13 cellular contexts compared by ENCODE assay signal in genomic region chr12:3336606-3337311, GRCh38.
DNase-seq lines count a peak whose midpoint lies in the region; FAIRE-seq and TF ChIP-seq lines count a peak whose summit lies in the region.
"Had no signal": no experiment of that assay in that cellular context is flagged by ENCODE, and none has a peak within 500 bp of the region (broad histone marks: within the 10 kb centered on the region; RNA-seq: fewer than 3 reads in every experiment).

No MANE protein-coding gene starts in this region.

- TF ChIP-seq CTCF in neural progenitor cell (IDR thresholded peaks at IDR 0.05) = no peak

- no peak overlapping the region for H3K9ac ChIP-seq in neural progenitor cell

- H3K27me3 Mint-ChIP-seq in neural progenitor cell (ENCODE audit: insufficient read depth, low read depth) = peaks cover 11% of the 10 kb centered on the region
- peaks cover 10% of the 10 kb centered on the region for H3K27me3 Mint-ChIP-seq in activated naive CD8-positive, alpha-beta T cell treated with anti-CD3 and anti-CD28 coated beads for 36 hours

- no peak overlapping the region; the same call in 1 of the 2 replicates for H3K27ac ChIP-seq in SJSA1
- H3K27ac ChIP-seq in neural progenitor cell = no peak overlapping the region

- peak overlapping the region; percentile 12 for H3K4me3 Mint-ChIP-seq in neural progenitor cell
- H3K4me3 Mint-ChIP-seq in activated naive CD8-positive, alpha-beta T cell treated with anti-CD3 and anti-CD28 coated beads for 36 hours = no peak overlapping the region
- H3K4me3 Mint-ChIP-seq: immature natural killer cell; T-helper 1 cell treated with Interleukin-12 subunit alpha and Interleukin-12 subunit beta and Interleukin-4 antibody, amounts not matched to agents 30 μg/mL and 1 μg/mL, for 36 hours had no signal

- FAIRE-seq in frontal cortex (lab: Jason Lieb, UNC) = peak; percentile 52
- FAIRE-seq: endothelial cell of umbilical vein had no signal

- peak overlapping the region; percentile 57 for H2AFZ ChIP-seq in neural progenitor cell (replicated peaks)

- H3K36me3 ChIP-seq in SJSA1 (no peaks in the 10 kb centered on the region), neural progenitor cell (no peaks in the 10 kb centered on the region)

- H3K79me2 ChIP-seq in neural progenitor cell (ENCODE audit: low read depth) = no peaks in the 10 kb centered on the region

- H3K27me3 ChIP-seq in SJSA1 (replicated peaks) (peaks cover 6% of the 10 kb centered on the region; the same call in 1 of the 2 replicates), neural progenitor cell (no peaks in the 10 kb centered on the region)

- peak overlapping the region; percentile 59 for H3K4me2 ChIP-seq in neural progenitor cell

- H3K36me3 Mint-ChIP-seq in neural progenitor cell = no peaks in the 10 kb centered on the region
- no peaks in the 10 kb centered on the region for H3K36me3 Mint-ChIP-seq in activated naive CD8-positive, alpha-beta T cell treated with anti-CD3 and anti-CD28 coated beads for 36 hours
- H3K36me3 Mint-ChIP-seq: immature natural killer cell had no signal

- H3F3A ChIP-seq in neural progenitor cell (ENCODE audit: low read depth) = peaks cover 18% of the 10 kb centered on the region

- peak overlapping the region; percentile 81 for H3K27ac Mint-ChIP-seq in neural progenitor cell
- no peak overlapping the region for H3K27ac Mint-ChIP-seq in activated naive CD8-positive, alpha-beta T cell treated with anti-CD3 and anti-CD28 coated beads for 36 hours
- H3K27ac Mint-ChIP-seq: immature natural killer cell; T-helper 1 cell treated with Interleukin-12 subunit alpha and Interleukin-12 subunit beta and Interleukin-4 antibody, amounts not matched to agents 30 μg/mL and 1 μg/mL, for 36 hours had no signal

- H3K4me3 ChIP-seq in SJSA1 (no peak overlapping the region), neural progenitor cell (no peak overlapping the region)

- peaks cover 55% of the 10 kb centered on the region for H3K4me1 Mint-ChIP-seq in neural progenitor cell
- H3K4me1 Mint-ChIP-seq in activated naive CD8-positive, alpha-beta T cell treated with anti-CD3 and anti-CD28 coated beads for 36 hours = no peaks in the 10 kb centered on the region
- H3K4me1 Mint-ChIP-seq: immature natural killer cell had no signal

- H3K9me3 ChIP-seq in SJSA1 (replicated peaks) (no peaks in the 10 kb centered on the region), neural progenitor cell (ENCODE audit: low read depth) (no peaks in the 10 kb centered on the region)

- peak; percentile 91 for DNase-seq in Ammon's horn (ENCODE audit: low spot score)
- DNase-seq in SJSA1 (ENCODE audit: low read depth in 1 of 2, low spot score in 2 of 2) = peak; percentile 81 to 85
- peak; percentile 54 to 61 for DNase-seq in frontal cortex (ENCODE audit: low spot score in 2 of 2)
- DNase-seq in neural progenitor cell (ENCODE audit: low spot score) = peak; percentile 57
- DNase-seq in activated naive CD4-positive, alpha-beta T cell treated with anti-CD3 and anti-CD28 coated beads, Interleukin-2, amount 50 U/mL, for 16 hours = no peak
- DNase-seq in activated naive CD8-positive, alpha-beta T cell treated with anti-CD3 and anti-CD28 coated beads for 36 hours = no peak
- DNase-seq in amniotic stem cell (lab: John Stamatoyannopoulos, UW) = no peak
- DNase-seq in NCI-H2171 (lab: John Stamatoyannopoulos, UW) = no peak
- DNase-seq: immature natural killer cell; NCI-H1105 treated with DMSO at 0.1 percent for 48 hours; stimulated activated CD4-positive, alpha-beta T cell treated with anti-CD3 and anti-CD28 coated beads, Interleukin-4, amount 100 ng/mL, for 4 hours had no signal

- H3K9me3 Mint-ChIP-seq in neural progenitor cell = peaks cover 3% of the 10 kb centered on the region
- no peaks in the 10 kb centered on the region for H3K9me3 Mint-ChIP-seq in activated naive CD8-positive, alpha-beta T cell treated with anti-CD3 and anti-CD28 coated beads for 36 hours
- H3K9me3 Mint-ChIP-seq: immature natural killer cell; T-helper 1 cell treated with Interleukin-12 subunit alpha and Interleukin-12 subunit beta and Interleukin-4 antibody, amounts not matched to agents 30 μg/mL and 1 μg/mL, for 36 hours had no signal

- H4K20me1 ChIP-seq in neural progenitor cell (ENCODE audit: low read depth) = no peaks in the 10 kb centered on the region

- peaks cover 18% of the 10 kb centered on the region for H3K4me1 ChIP-seq in SJSA1 (replicated peaks)
- H3K4me1 ChIP-seq in neural progenitor cell = peaks cover 24% of the 10 kb centered on the region

Comparison
In these comparisons a context has a peak if more than half of its experiments do, and no peak if none do; other contexts are left out.
1. DNase-seq: peak in Ammon's horn (single experiment), SJSA1 (2 of 2), frontal cortex (2 of 2) and neural progenitor cell (single experiment); none in activated naive CD4-positive, alpha-beta T cell treated with anti-CD3 and anti-CD28 coated beads, Interleukin-2, amount 50 U/mL, for 16 hours (single experiment), activated naive CD8-positive, alpha-beta T cell treated with anti-CD3 and anti-CD28 coated beads for 36 hours (single experiment), amniotic stem cell (single experiment) and NCI-H2171 (single experiment).